In the genomic region with DNA sequence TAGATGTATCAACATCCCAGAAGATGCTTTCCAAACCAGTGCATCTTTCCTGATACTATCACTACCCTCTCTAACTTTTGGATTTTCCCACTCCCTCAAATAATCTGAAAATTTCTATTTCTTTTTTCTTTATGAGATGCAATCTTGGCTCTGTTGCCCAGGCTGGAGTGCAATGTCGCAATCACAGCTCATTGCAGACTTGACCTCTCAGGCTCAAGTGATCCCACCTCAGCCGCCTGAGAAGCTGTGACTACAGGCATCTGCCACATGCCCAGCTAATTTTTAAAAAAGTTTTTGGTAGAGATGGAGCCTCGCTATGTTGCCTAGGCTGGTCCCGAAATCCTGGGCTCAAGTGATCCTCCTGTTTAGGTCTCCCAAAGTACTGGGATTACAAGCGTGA, we compare ENCODE assay signal across 25 cellular contexts.
"Had no signal": no experiment of that assay in that cellular context is flagged by ENCODE, and none has a peak within 500 bp of the region (broad histone marks: within the 10 kb centered on the region; RNA-seq: fewer than 3 reads in every experiment).

No MANE protein-coding gene starts in this region.

- H3K27ac Mint-ChIP-seq: activated B cell treated with CpG ODN at 0.5 μM for 24 hours; activated T-cell treated with anti-CD3 and anti-CD28 coated beads, Interleukin-2, amount 50 U/mL, for 72 hours; nephron; T-helper 17 cell had no signal

- H3K9me3 Mint-ChIP-seq: activated B cell treated with CpG ODN at 0.5 μM for 24 hours had no signal

- H3K27me3 Mint-ChIP-seq: activated B cell treated with CpG ODN at 0.5 μM for 24 hours, T-helper 17 cell had no signal

- H3K27ac ChIP-seq: breast epithelium, esophagus muscularis mucosa, gastrocnemius medialis, spleen, testis, uterus had no signal

- H3K4me3 Mint-ChIP-seq: activated B cell treated with CpG ODN at 0.5 μM for 24 hours; activated T-cell treated with anti-CD3 and anti-CD28 coated beads, Interleukin-2, amount 50 U/mL, for 72 hours; nephron; T-helper 17 cell had no signal

- H3K9me3 ChIP-seq: esophagus muscularis mucosa, gastrocnemius medialis, testis had no signal

- H3K4me1 Mint-ChIP-seq: activated B cell treated with CpG ODN at 0.5 μM for 24 hours had no signal

- H3K36me3 ChIP-seq: breast epithelium, esophagus muscularis mucosa, gastrocnemius medialis, uterus had no signal

- DNase-seq: activated B cell treated with CpG ODN at 0.5 μM for 24 hours; activated naive CD4-positive, alpha-beta T cell treated with Interleukin-2 at 50 U/mL for 16 hours; activated T-cell treated with anti-CD3 and anti-CD28 coated beads for 4 hours; activated T-cell treated with anti-CD3 and anti-CD28 coated beads, Interleukin-2, amount 50 U/mL, for 72 hours; central memory CD4-positive, alpha-beta T cell; dermis blood vessel endothelial cell; effector CD4-positive, alpha-beta T cell; gastrocnemius medialis; glutamatergic neuron; islet precursor cell; left ventricle myocardium superior; mammary epithelial cell; posterior cingulate gyrus; spleen; stimulated activated naive CD4-positive, alpha-beta T cell; SW 1271; T-helper 17 cell; T1000; testis; trophoblast cell; uterus had no signal

- H3K27me3 ChIP-seq: breast epithelium, esophagus muscularis mucosa, gastrocnemius medialis, spleen, testis, uterus had no signal

- ATAC-seq: activated T-cell treated with anti-CD3 and anti-CD28 coated beads, Interleukin-2, amount 50 U/mL, for 72 hours; gastrocnemius medialis; left ventricle myocardium superior; right cardiac atrium; T-helper 17 cell had no signal

- H3K4me1 ChIP-seq: breast epithelium, gastrocnemius medialis, spleen, testis, uterus had no signal

- H3K4me3 ChIP-seq: breast epithelium, esophagus muscularis mucosa, gastrocnemius medialis, spleen, testis, uterus had no signal
